24 cellular contexts compared by ENCODE assay signal in genomic region chr20:49030954-49031619, GRCh38. TPM values are rescaled to one million over a fixed set of nuclear protein-coding genes. Genes with fewer than 3 reads are reported as not detected.
DNase-seq lines count a peak whose midpoint lies in the region; ATAC-seq and TF ChIP-seq lines count a peak whose summit lies in the region.
"Had no signal": no experiment of that assay in that cellular context is flagged by ENCODE, and none has a peak within 500 bp of the region (broad histone marks: within the 10 kb centered on the region; RNA-seq: fewer than 3 reads in every experiment).

No MANE protein-coding gene starts in this region.

- no peaks in the 10 kb centered on the region for H3K4me1 ChIP-seq in heart right ventricle
- H3K4me1 ChIP-seq in thyroid gland: peaks cover 4 to 12% of the 10 kb centered on the region in 2 donors
- H3K4me1 ChIP-seq: Caco-2, vagina had no signal

- peak; percentile 50 for DNase-seq in Ammon's horn (ENCODE audit: low spot score)
- DNase-seq in RWPE1 (ENCODE audit: low spot score): no peak
- DNase-seq in heart right ventricle: no peak
- peak; percentile 66 to 70 for DNase-seq in thyroid gland
- DNase-seq in kidney glomerular epithelial cell (lab: John Stamatoyannopoulos, UW): no peak
- DNase-seq: activated CD4-positive, alpha-beta T cell treated with anti-CD3 and anti-CD28 coated beads, Interleukin-2, amount 50 U/mL, for 4 hours; activated CD8-positive, alpha-beta memory T cell treated with anti-CD3 and anti-CD28 coated beads, Interleukin-2, amount 10 ng/mL, durations not matched to agents 7 days and 5 days; activated gamma-delta T cell; activated naive CD8-positive, alpha-beta T cell treated with anti-CD3 and anti-CD28 coated beads, Interleukin-2, amount 10 ng/mL, durations not matched to agents 7 days and 5 days; activated T-cell treated with anti-CD3 and anti-CD28 coated beads, Interleukin-2, amount 50 U/mL, for 4 hours; hippocampal formation; MV-4-11; NCI-H146; NCI-H510A; retina; stimulated activated CD8-positive, alpha-beta memory T cell treated with anti-CD3 and anti-CD28 coated beads, Interleukin-4, amount 100 ng/mL, for 48 hours had no signal

- 77 to 83% methylated on average over 6 of the region's 6 CpGs for WGBS in heart right ventricle, 2 donors
- WGBS in thyroid gland, 2 donors: 47 to 73% methylated on average over 6 of the region's 6 CpGs

- H3K4me3 ChIP-seq in heart right ventricle: no peak overlapping the region
- no peak overlapping the region for H3K4me3 ChIP-seq in thyroid gland (replicated peaks in 1 of 3)
- H3K4me3 ChIP-seq: dorsolateral prefrontal cortex, ovary, SK-N-MC, thoracic aorta, vagina had no signal

- TF ChIP-seq POLR2A in thyroid gland (IDR thresholded peaks at IDR 0.05): no peak

- CTCF ChIA-PET in RWPE1 (lab: Yijun Ruan, JAX): interaction anchor here (0.6 to 1.3 kb wide), 2 partner anchors 15 to 103 kb away, joined by 4 to 5 read pairs; partner anchors contain the start of gene CSE1L

- ATAC-seq in heart right ventricle (peak in 5 of 8 donors; percentile 30 to 84 (median 66)), GM18511 (IDR thresholded peaks at IDR 0.05; ENCODE audit: unreplicated experiment) (no peak), GM18861 (IDR thresholded peaks at IDR 0.05; ENCODE audit: unreplicated experiment) (no peak)
- ATAC-seq: activated CD8-positive, alpha-beta memory T cell treated with anti-CD3 and anti-CD28 coated beads, Interleukin-2, amount 10 ng/mL, durations not matched to agents 7 days and 5 days; activated T-cell treated with anti-CD3 and anti-CD28 coated beads, Interleukin-2, amount 50 U/mL, for 4 hours had no signal

- intact Hi-C loops in heart right ventricle (cut with DNase I): no loop called here
- intact Hi-C loops in thyroid gland (cut with DNase I): no loop called here

- H3K27ac ChIP-seq in RWPE1: 0 out of 2 replicates have a peak overlapping the region, but pooled peaks have one; percentile 19
- H3K27ac ChIP-seq in heart right ventricle: peak overlapping the region in 1 of 10 donors; percentile 42
- peak overlapping the region; percentile 70 to 91 (median 72) for H3K27ac ChIP-seq in thyroid gland
- H3K27ac ChIP-seq: ovary, SK-N-MC, thoracic aorta, vagina had no signal

- peaks cover 0 to 100% (median 60%) of the 10 kb centered on the region in 9 donors for H3K36me3 ChIP-seq in heart right ventricle
- H3K36me3 ChIP-seq in thyroid gland: peaks cover 47 to 48% of the 10 kb centered on the region in 2 donors
- H3K36me3 ChIP-seq: ovary had no signal

- POLR2A ChIA-PET in RWPE1 (lab: Yijun Ruan, JAX; ENCODE audit: low non-redundant PET): interaction anchor here (0.7 kb wide), 1 partner anchor 11 kb away, joined by 10 read pairs; no protein-coding TSS in a partner anchor

- TF ChIP-seq CTCF in RWPE1 (conservative IDR thresholded peaks at IDR 0.05; ENCODE audit: low read depth) (no peak), heart right ventricle (IDR thresholded peaks at IDR 0.05) (no peak), thyroid gland (IDR thresholded peaks at IDR 0.05) (no peak)

- no peaks in the 10 kb centered on the region for H3K9me3 ChIP-seq in heart right ventricle
- H3K9me3 ChIP-seq in thyroid gland: no peaks in the 10 kb centered on the region
- H3K9me3 ChIP-seq: Caco-2, ovary, thoracic aorta, vagina had no signal

- H3K27me3 ChIP-seq in heart right ventricle (no peaks in the 10 kb centered on the region), thyroid gland (no peaks in the 10 kb centered on the region)
- H3K27me3 ChIP-seq: dorsolateral prefrontal cortex, ovary, vagina had no signal

RNA-seq across cellular contexts. Expression of gene CSE1L, which starts 15.0 kb away (rescaled TPM):
- total RNA-seq in heart right ventricle (10 to 100 TPM; 27.8 to 47.6 (median 39.9) TPM), thyroid gland (10 to 100 TPM; 42.8 to 56.6 (median 45.0) TPM)
- polyA plus RNA-seq in heart right ventricle: 10 to 100 TPM; 16.2 to 37.6 TPM

Comparison
In these comparisons a context has a peak if more than half of its experiments do, and no peak if none do; other contexts are left out.
1. DNase-seq: peak in Ammon's horn (single experiment) and thyroid gland (2 of 2); none in RWPE1 (single experiment), heart right ventricle (0 of 2) and kidney glomerular epithelial cell (single experiment).
2. ATAC-seq: peak in heart right ventricle (5 of 8); none in GM18511 (single experiment) and GM18861 (single experiment).